Comparison of ENCODE assay signal across 27 cellular contexts in genomic region chr7:38241071-38241470, GRCh38.
"Had no signal": no experiment of that assay in that cellular context is flagged by ENCODE, and none has a peak within 500 bp of the region (broad histone marks: within the 10 kb centered on the region; RNA-seq: fewer than 3 reads in every experiment).

No MANE protein-coding gene starts in this region.

- H3K36me3 ChIP-seq: adrenal gland, gastroesophageal sphincter, ovary, stomach, thyroid gland, upper lobe of left lung had no signal

- H3K4me3 ChIP-seq: adrenal gland, body of pancreas, coronary artery, dorsolateral prefrontal cortex, gastroesophageal sphincter, hepatocyte, ovary, stomach, thyroid gland, upper lobe of left lung had no signal

- H3K9me3 ChIP-seq: adrenal gland, body of pancreas, gastroesophageal sphincter, ovary, stomach, thyroid gland, upper lobe of left lung had no signal

- H3K4me1 ChIP-seq: adrenal gland, body of pancreas, gastroesophageal sphincter, stomach, thyroid gland had no signal

- H2AFZ ChIP-seq: hepatocyte had no signal

- H3K9me3 Mint-ChIP-seq: activated B cell treated with CpG ODN at 0.5 μM for 24 hours; activated naive CD4-positive, alpha-beta T cell treated with anti-CD3 and anti-CD28 coated beads, Interleukin-2, amount 50 U/mL, for 72 hours; stimulated activated memory B cell treated with anti-CD40 and anti-IgM and Interleukin-4, amounts not matched to agents 10 μg/mL and 1 μg/mL and 100 μg/mL, for 72 hours had no signal

- H3K27me3 Mint-ChIP-seq: activated B cell treated with CpG ODN at 0.5 μM for 24 hours, progenitor cell of endocrine pancreas had no signal

- H3K27me3 ChIP-seq: adrenal gland, body of pancreas, dorsolateral prefrontal cortex, gastroesophageal sphincter, hepatocyte, ovary, stomach, thyroid gland, upper lobe of left lung had no signal

- H3K79me2 ChIP-seq: hepatocyte had no signal

- H3K4me2 ChIP-seq: hepatocyte had no signal

- H3K4me1 Mint-ChIP-seq: activated B cell treated with CpG ODN at 0.5 μM for 24 hours; stimulated activated memory B cell treated with anti-CD40 and anti-IgM and Interleukin-4, amounts not matched to agents 10 μg/mL and 1 μg/mL and 100 μg/mL, for 72 hours had no signal

- H3K27ac ChIP-seq: adrenal gland, body of pancreas, coronary artery, dorsolateral prefrontal cortex, gastroesophageal sphincter, hepatocyte, ovary, stomach, thyroid gland, upper lobe of left lung had no signal

- H3K36me3 Mint-ChIP-seq: activated naive CD4-positive, alpha-beta T cell treated with anti-CD3 and anti-CD28 coated beads, Interleukin-2, amount 50 U/mL, for 72 hours; stimulated activated memory B cell treated with anti-CD40 and anti-IgM and Interleukin-4, amounts not matched to agents 10 μg/mL and 1 μg/mL and 100 μg/mL, for 72 hours had no signal

- DNase-seq: activated B cell treated with CpG ODN at 0.5 μM for 24 hours; activated CD4-positive, alpha-beta T cell treated with anti-CD3 and anti-CD28 coated beads, Interleukin-2, amount 50 U/mL, for 1 hour; activated naive CD4-positive, alpha-beta T cell; activated T-cell treated with anti-CD3 and anti-CD28 coated beads, Interleukin-2, amount 50 U/mL, for 48 hours; adrenal gland; aorta; body of pancreas; dorsolateral prefrontal cortex; effector memory CD4-positive, alpha-beta T cell; erythroblast; left colon; mammary epithelial cell; ovary; retina; small intestine; stimulated activated CD4-positive, alpha-beta T cell treated with anti-CD3 and anti-CD28 coated beads, Interleukin-4, amount 100 ng/mL, for 24 hours; stomach; T-helper 2 cell; thyroid gland; upper lobe of left lung had no signal

- H3K27ac Mint-ChIP-seq: activated B cell treated with CpG ODN at 0.5 μM for 24 hours; activated naive CD4-positive, alpha-beta T cell treated with anti-CD3 and anti-CD28 coated beads, Interleukin-2, amount 50 U/mL, for 72 hours; progenitor cell of endocrine pancreas; stimulated activated memory B cell treated with anti-CD40 and anti-IgM and Interleukin-4, amounts not matched to agents 10 μg/mL and 1 μg/mL and 100 μg/mL, for 72 hours had no signal

- H3K4me3 Mint-ChIP-seq: activated B cell treated with CpG ODN at 0.5 μM for 24 hours; stimulated activated memory B cell treated with anti-CD40 and anti-IgM and Interleukin-4, amounts not matched to agents 10 μg/mL and 1 μg/mL and 100 μg/mL, for 72 hours had no signal

- ATAC-seq: activated naive CD4-positive, alpha-beta T cell treated with anti-CD3 and anti-CD28 coated beads, Interleukin-2, amount 50 U/mL, for 72 hours; body of pancreas; gastroesophageal sphincter; left colon; sciatic nerve; stimulated activated memory B cell treated with anti-CD40 and anti-IgM and Interleukin-4, amounts not matched to agents 10 μg/mL and 1 μg/mL and 100 μg/mL, for 72 hours had no signal
